In genomic region chr11:69815973-69816372, GRCh38 we compare ENCODE assay signal across 8 cellular contexts. TPM values are rescaled to one million over a fixed set of nuclear protein-coding genes. Genes with fewer than 3 reads are reported as not detected.
"Had no signal": no experiment of that assay in that cellular context is flagged by ENCODE, and none has a peak within 500 bp of the region (broad histone marks: within the 10 kb centered on the region; RNA-seq: fewer than 3 reads in every experiment).

No MANE protein-coding gene starts in this region.

- H3K27ac Mint-ChIP-seq: H9 had no signal

- H3K9ac ChIP-seq: GM23248 had no signal

- H3K27ac ChIP-seq: GM23248 had no signal

- DNase-seq: GM23248, H9, HCEC 1CT, IMR-90, KG1 had no signal

- H3K4me3 ChIP-seq: GM23248, K562 had no signal

- ATAC-seq: K562 had no signal

- H2AFZ ChIP-seq: GM23248 had no signal

RNA-seq across cellular contexts. Expression of gene FGF3, which starts 3.2 kb away (rescaled TPM):
- total RNA-seq: GM23248, H4, H9, IMR-90, K562 had no signal
- polyA plus RNA-seq: GM23248, IMR-90, K562 had no signal

RNA-seq across cellular contexts. Expression of gene FGF4, which starts 40.8 kb away (rescaled TPM):
- total RNA-seq: GM23248, HT-29, IMR-90, K562 had no signal
- polyA plus RNA-seq: GM23248, IMR-90, K562 had no signal
